ENCODE assay signal across 13 cellular contexts in the genomic region with DNA sequence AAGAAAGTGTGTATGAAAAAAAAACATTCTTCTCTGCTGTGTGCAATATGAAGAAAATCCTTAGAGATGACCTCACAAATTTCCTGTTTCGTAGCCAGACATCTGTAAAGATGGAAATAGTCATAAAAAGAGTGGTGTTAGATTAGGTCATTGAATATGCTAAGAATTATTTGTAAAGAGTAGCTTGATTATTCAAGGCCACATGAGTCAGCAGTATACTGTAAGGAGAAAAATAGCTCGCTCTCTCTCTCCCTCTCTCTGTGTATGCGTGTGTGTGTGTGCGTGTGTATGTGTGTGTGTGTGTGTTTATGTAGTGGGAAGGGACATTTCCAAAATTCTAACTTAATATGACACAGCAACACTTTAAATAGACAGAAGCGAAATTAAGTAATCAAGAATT.
DNase-seq lines count a peak whose midpoint lies in the region; ATAC-seq and TF ChIP-seq lines count a peak whose summit lies in the region.
"Had no signal": no experiment of that assay in that cellular context is flagged by ENCODE, and none has a peak within 500 bp of the region (broad histone marks: within the 10 kb centered on the region; RNA-seq: fewer than 3 reads in every experiment).

No MANE protein-coding gene starts in this region.

- no peaks in the 10 kb centered on the region for H3K36me3 ChIP-seq in colonic mucosa
- H3K36me3 ChIP-seq: uterus had no signal

- ATAC-seq in HG03571 (IDR thresholded peaks at IDR 0.05; ENCODE audit: unreplicated experiment) (no peak), HG03354 (IDR thresholded peaks at IDR 0.05; ENCODE audit: poor library complexity, severe bottlenecking, unreplicated experiment) (no peak)
- ATAC-seq: activated naive CD4-positive, alpha-beta T cell treated with anti-CD3 and anti-CD28 coated beads, Interleukin-2, amount 50 U/mL, for 72 hours; naive thymus-derived CD8-positive, alpha-beta T cell had no signal

- no peak overlapping the region for H3K27ac ChIP-seq in colonic mucosa
- H3K27ac ChIP-seq: C4-2B, uterus had no signal

- intact Hi-C loops in colonic mucosa (cut with DNase I), result no loop called here

- in situ Hi-C loops in astrocyte of the spinal cord (cut with HindIII; ENCODE audit: low sequenced_read_pairs), result no loop called here

- H3K4me1 ChIP-seq in colonic mucosa, result no peaks in the 10 kb centered on the region
- H3K4me1 ChIP-seq: uterus had no signal

- no peak overlapping the region for H3K4me3 ChIP-seq in astrocyte of the spinal cord (ENCODE audit: low read depth, low read length)
- no peak overlapping the region for H3K4me3 ChIP-seq in colonic mucosa
- H3K4me3 ChIP-seq: uterus had no signal

- TF ChIP-seq CTCF in astrocyte of the spinal cord (IDR thresholded peaks at IDR 0.05; ENCODE audit: low read depth, low read length) (no peak), colonic mucosa (IDR thresholded peaks at IDR 0.05) (no peak)

- no peaks in the 10 kb centered on the region for H3K27me3 ChIP-seq in colonic mucosa
- H3K27me3 ChIP-seq: uterus had no signal

- H3K9ac ChIP-seq in colonic mucosa (ENCODE audit: low read depth in 2 of 2, low read length in 2 of 2), result no peak overlapping the region

- DNase-seq in AG08396 (ENCODE audit: low spot score), result peak; percentile 13
- DNase-seq in M059J (ENCODE audit: low read depth), result peak; percentile 90
- peak; percentile 79 for DNase-seq in astrocyte of the spinal cord (ENCODE audit: low read depth, low spot score)
- DNase-seq in iris pigment epithelial cell (ENCODE audit: low read depth), result peak; percentile 88
- no peak for DNase-seq in colonic mucosa
- DNase-seq in middle frontal gyrus (ENCODE audit: extremely low spot score, low spot score), result no peak
- DNase-seq: naive thymus-derived CD8-positive, alpha-beta T cell; NCI-H1694 treated with DMSO at 0.1 percent for 48 hours; uterus had no signal

- H3K9me3 ChIP-seq in colonic mucosa, result no peaks in the 10 kb centered on the region
- H3K9me3 ChIP-seq: uterus had no signal

Comparison
In these comparisons a context has a peak if more than half of its experiments do, and no peak if none do; other contexts are left out.
1. DNase-seq: peak in AG08396 (single experiment), M059J (single experiment), astrocyte of the spinal cord (single experiment) and iris pigment epithelial cell (single experiment); none in colonic mucosa (single experiment) and middle frontal gyrus (single experiment).